Comparison of ENCODE assay signal across 19 cellular contexts in genomic region chr2:152063325-152063924, GRCh38. TPM values are rescaled to one million over a fixed set of nuclear protein-coding genes. Genes with fewer than 3 reads are reported as not detected.
"Had no signal": no experiment of that assay in that cellular context is flagged by ENCODE, and none has a peak within 500 bp of the region (broad histone marks: within the 10 kb centered on the region; RNA-seq: fewer than 3 reads in every experiment).

No MANE protein-coding gene starts in this region.

- DNase-seq: activated CD4-positive, alpha-beta memory T cell treated with anti-CD3 and anti-CD28 coated beads, Interleukin-2, amount 10 ng/mL, durations not matched to agents 7 days and 5 days; activated CD4-positive, alpha-beta T cell treated with anti-CD3 and anti-CD28 coated beads for 48 hours; activated CD4-positive, CD25-positive, alpha-beta regulatory T cell; activated naive CD4-positive, alpha-beta T cell treated with Interleukin-2 at 50 U/mL for 16 hours; activated naive CD8-positive, alpha-beta T cell treated with anti-CD3 and anti-CD28 coated beads, Interleukin-2, amount 10 ng/mL, durations not matched to agents 7 days and 5 days; activated T-cell treated with anti-CD3 and anti-CD28 coated beads, Interleukin-2, amount 50 U/mL, for 24 hours; central memory CD4-positive, alpha-beta T cell; colonic mucosa; hypothalamus; naive thymus-derived CD8-positive, alpha-beta T cell; right lobe of liver; stimulated activated CD4-positive, alpha-beta T cell treated with anti-CD3 and anti-CD28 coated beads, Interleukin-4, amount 100 ng/mL, for 4 hours had no signal

- ATAC-seq: naive thymus-derived CD8-positive, alpha-beta T cell; right lobe of liver had no signal

- H3K4me1 ChIP-seq: colonic mucosa, right lobe of liver had no signal

- H3K36me3 ChIP-seq: brain microvascular endothelial cell, colonic mucosa, ovary, right lobe of liver had no signal

- H3K27me3 ChIP-seq: brain microvascular endothelial cell, colonic mucosa, ovary, right lobe of liver, testis had no signal

- H3K4me3 ChIP-seq: colonic mucosa, ovary, right lobe of liver, testis had no signal

- H3K36me3 Mint-ChIP-seq: activated naive CD8-positive, alpha-beta T cell treated with anti-CD3 and anti-CD28 coated beads, Interleukin-2, amount 10 ng/mL, durations not matched to agents 7 days and 5 days had no signal

- H3K9me3 ChIP-seq: colonic mucosa, ovary, right lobe of liver, testis had no signal

- H3K4me1 Mint-ChIP-seq: activated CD4-positive, alpha-beta memory T cell treated with anti-CD3 and anti-CD28 coated beads, Interleukin-2, amount 10 ng/mL, durations not matched to agents 7 days and 5 days; activated naive CD8-positive, alpha-beta T cell treated with anti-CD3 and anti-CD28 coated beads, Interleukin-2, amount 10 ng/mL, durations not matched to agents 7 days and 5 days had no signal

- H3K4me3 Mint-ChIP-seq: activated CD4-positive, alpha-beta memory T cell treated with anti-CD3 and anti-CD28 coated beads, Interleukin-2, amount 10 ng/mL, durations not matched to agents 7 days and 5 days; activated naive CD8-positive, alpha-beta T cell treated with anti-CD3 and anti-CD28 coated beads, Interleukin-2, amount 10 ng/mL, durations not matched to agents 7 days and 5 days; activated T-cell treated with anti-CD3 and anti-CD28 coated beads, Interleukin-2, amount 50 U/mL, for 24 hours; naive thymus-derived CD8-positive, alpha-beta T cell; stimulated activated memory B cell treated with anti-CD40 and anti-IgM and Interleukin-4, amounts not matched to agents 10 μg/mL and 1 μg/mL and 100 μg/mL, for 72 hours had no signal

- H3K9me3 Mint-ChIP-seq: activated CD4-positive, alpha-beta memory T cell treated with anti-CD3 and anti-CD28 coated beads, Interleukin-2, amount 10 ng/mL, durations not matched to agents 7 days and 5 days; activated T-helper 2 cell treated with anti-CD3 and anti-CD28 coated beads, Interferon-gamma antibody, Interleukin-2, Interleukin-4, amounts not matched to agents 10 μg/mL and 5 μg/mL and 100 μg/mL, durations not matched to agents 14 hours and 24 hours and 36 hours had no signal

- H3K27ac Mint-ChIP-seq: activated CD4-positive, alpha-beta memory T cell treated with anti-CD3 and anti-CD28 coated beads, Interleukin-2, amount 10 ng/mL, durations not matched to agents 7 days and 5 days; activated naive CD8-positive, alpha-beta T cell treated with anti-CD3 and anti-CD28 coated beads, Interleukin-2, amount 10 ng/mL, durations not matched to agents 7 days and 5 days; activated T-cell treated with anti-CD3 and anti-CD28 coated beads, Interleukin-2, amount 50 U/mL, for 24 hours; activated T-helper 2 cell treated with anti-CD3 and anti-CD28 coated beads, Interferon-gamma antibody, Interleukin-2, Interleukin-4, amounts not matched to agents 10 μg/mL and 5 μg/mL and 100 μg/mL, durations not matched to agents 14 hours and 24 hours and 36 hours; naive thymus-derived CD8-positive, alpha-beta T cell; stimulated activated memory B cell treated with anti-CD40 and anti-IgM and Interleukin-4, amounts not matched to agents 10 μg/mL and 1 μg/mL and 100 μg/mL, for 72 hours had no signal

- FAIRE-seq: frontal cortex had no signal

- H3K27ac ChIP-seq: brain microvascular endothelial cell, colonic mucosa, ovary, right lobe of liver, testis had no signal

RNA-seq across cellular contexts. Expression of gene CACNB4, which starts 35.4 kb away (rescaled TPM):
- polyA plus RNA-seq: mammary epithelial cell had no signal
